In genomic region chr9:99106044-99106375, GRCh38 we compare ENCODE assay signal across 9 cellular contexts. TPM values are rescaled to one million over a fixed set of nuclear protein-coding genes. Genes with fewer than 3 reads are reported as not detected.
DNase-seq lines count a peak whose midpoint lies in the region; ATAC-seq and TF ChIP-seq lines count a peak whose summit lies in the region.
"Had no signal": no experiment of that assay in that cellular context is flagged by ENCODE, and none has a peak within 500 bp of the region (broad histone marks: within the 10 kb centered on the region; RNA-seq: fewer than 3 reads in every experiment).

No MANE protein-coding gene starts in this region.

- H3K27me3 ChIP-seq in heart left ventricle, result no peaks in the 10 kb centered on the region
- no peaks in the 10 kb centered on the region for H3K27me3 ChIP-seq in breast epithelium
- H3K27me3 ChIP-seq in uterus, result no peaks in the 10 kb centered on the region

- H3K4me3 ChIP-seq in heart left ventricle, result peak overlapping the region; percentile 63 to 98 (median 88)
- peak overlapping the region; percentile 77 to 93 (median 85) for H3K4me3 ChIP-seq in breast epithelium
- peak overlapping the region; percentile 84 for H3K4me3 ChIP-seq in mesodermal cell (ENCODE audit: extremely low read depth, insufficient read depth, low read length, poor library complexity, severe bottlenecking)
- H3K4me3 ChIP-seq in uterus, result peak overlapping the region; percentile 61 to 78

- TF ChIP-seq POLR2A in heart left ventricle (IDR thresholded peaks at IDR 0.05) (no peak), breast epithelium (IDR thresholded peaks at IDR 0.05) (no peak), uterus (IDR thresholded peaks at IDR 0.05) (no peak)

- H3K36me3 ChIP-seq in heart left ventricle (peaks cover 0 to 5% (median 0%) of the 10 kb centered on the region in 9 donors), breast epithelium (no peaks in the 10 kb centered on the region), mesodermal cell (ENCODE audit: control insufficient read depth, insufficient read depth, low read length) (peaks cover 14% of the 10 kb centered on the region), uterus (no peaks in the 10 kb centered on the region)

- H3K27ac ChIP-seq in heart left ventricle (peak overlapping the region in 11 of 12 donors; percentile 87 to 93 (median 90)), breast epithelium (peak overlapping the region; percentile 90 to 97), mesodermal cell (ENCODE audit: low read depth, low read length, severe bottlenecking) (peak overlapping the region; percentile 77), uterus (peak overlapping the region; percentile 94)

- TF ChIP-seq CTCF in heart left ventricle (IDR thresholded peaks at IDR 0.05) (no peak), breast epithelium (IDR thresholded peaks at IDR 0.05) (no peak), uterus (IDR thresholded peaks at IDR 0.05) (no peak)

- WGBS in heart left ventricle, 4 donors, result 4 to 5% (median 4%) methylated on average over 9 of the region's 9 CpGs
- 0 to 6% methylated on average over 7 to 9 of the region's 9 CpGs for WGBS in mesodermal cell (ENCODE audit: insufficient coverage in 2 of 2), 2 experiments

- H3K4me1 ChIP-seq in heart left ventricle, result peaks cover 0 to 68% (median 41%) of the 10 kb centered on the region in 12 donors
- peaks cover 0 to 11% of the 10 kb centered on the region in 2 donors for H3K4me1 ChIP-seq in breast epithelium
- peaks cover 33% of the 10 kb centered on the region for H3K4me1 ChIP-seq in mesodermal cell (ENCODE audit: control insufficient read depth, insufficient read depth, low read length, poor library complexity, severe bottlenecking)
- H3K4me1 ChIP-seq in uterus, result no peaks in the 10 kb centered on the region

- DNase-seq in heart left ventricle (no peak), left ventricle myocardium superior (no peak), breast epithelium (ENCODE audit: low spot score in 2 of 2) (no peak), uterus (no peak), HK-2 (ENCODE audit: unreplicated experiment) (no peak)
- DNase-seq in activated effector memory CD4-positive, alpha-beta T cell treated with anti-CD3 and anti-CD28 coated beads, Interleukin-2, amount 50 U/mL, for 16 hours, result no peak
- DNase-seq: NCI-H1436 treated with DMSO at 0.1 percent for 48 hours had no signal

- ATAC-seq in heart left ventricle (no peak), left ventricle myocardium superior (no peak), HG03378 (IDR thresholded peaks at IDR 0.05; ENCODE audit: unreplicated experiment) (no peak)

- H3K9me3 ChIP-seq in heart left ventricle (no peaks in the 10 kb centered on the region), breast epithelium (no peaks in the 10 kb centered on the region), mesodermal cell (ENCODE audit: control insufficient read depth, low read length) (no peaks in the 10 kb centered on the region), uterus (no peaks in the 10 kb centered on the region)

- intact Hi-C loops in heart left ventricle (cut with DNase I), result loop anchor here in 2 of 10 donors (5.0 to 10.0 kb wide), 2 partner anchors 101 to 116 kb away; partner anchors contain the start of genes ALG2 (in 1 of the 2) and SEC61B (in 1 of the 2)
- intact Hi-C loops in left ventricle myocardium superior (cut with micrococcal nuclease), result no loop called here
- intact Hi-C loops in breast epithelium (cut with DNase I; ENCODE audit: low total_unique reads), result no loop called here
- intact Hi-C loops in uterus (cut with DNase I; ENCODE audit: low total_unique reads), result no loop called here

RNA-seq across cellular contexts. Expression of gene TGFBR1, which starts 1.1 kb away (rescaled TPM):
- total RNA-seq in heart left ventricle, result 10 to 100 TPM in 8 of 9 donors, 1 to 10 TPM in 1; 8.5 to 41.0 (median 14.7) TPM
- 1 to 10 TPM; 3.8 to 7.6 TPM for polyA plus RNA-seq in heart left ventricle
- total RNA-seq in left ventricle myocardium superior, result 12.3 TPM
- total RNA-seq in breast epithelium, result 10 to 100 TPM; 33.1 to 35.4 (median 34.5) TPM
- polyA plus RNA-seq in mesodermal cell (2013, experiment 1 of 2), result 61.6 TPM
- 50.3 TPM for polyA plus RNA-seq in mesodermal cell (2013, experiment 2 of 2)
- 100 to 1,000 TPM in 1 of 4 donors, 10 to 100 TPM in 3; 27.1 to 101 (median 41.3) TPM for total RNA-seq in uterus
